Comparison of ENCODE assay signal across 28 cellular contexts in the genomic region with DNA sequence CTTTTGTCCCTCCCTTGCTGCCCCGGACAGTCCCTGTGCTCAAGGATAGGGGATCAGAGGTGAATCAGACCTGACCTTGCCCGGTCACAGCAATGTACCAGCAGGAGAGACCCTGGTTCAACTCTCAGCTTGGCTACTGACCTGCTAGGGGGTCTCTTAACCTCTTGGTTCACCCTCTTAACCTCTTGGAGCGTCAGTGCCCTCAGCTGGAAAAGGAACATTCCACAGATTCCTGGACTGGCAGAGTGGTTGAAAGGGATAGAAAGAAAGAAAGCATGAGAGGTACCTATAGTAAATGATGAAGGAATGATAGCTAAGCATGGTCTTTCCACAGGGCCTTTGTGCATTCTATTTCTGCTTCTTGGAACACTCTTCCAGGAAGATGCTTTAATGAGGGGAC. TPM values are rescaled to one million over a fixed set of nuclear protein-coding genes. Genes with fewer than 3 reads are reported as not detected.
"Had no signal": no experiment of that assay in that cellular context is flagged by ENCODE, and none has a peak within 500 bp of the region (broad histone marks: within the 10 kb centered on the region; RNA-seq: fewer than 3 reads in every experiment).

No MANE protein-coding gene starts in this region.

- FAIRE-seq: keratinocyte, pancreas, small intestine had no signal

- H3K27me3 ChIP-seq: pancreas, sigmoid colon, uterus had no signal

- H3K27ac ChIP-seq: left lung, lower lobe of right lung, neutrophil, pancreas, prostate gland, sigmoid colon, spleen, suprapubic skin, thoracic aorta, tibial artery, uterus had no signal

- H3K9me3 ChIP-seq: left lung, lower lobe of right lung, neutrophil, pancreas, prostate gland, sigmoid colon, spleen, suprapubic skin, thoracic aorta, tibial artery, uterus had no signal

- H3K4me3 Mint-ChIP-seq: mesothelial cell of epicardium; naive B cell; natural killer cell; stimulated activated effector memory CD8-positive, alpha-beta T cell treated with anti-CD3 and anti-CD28 coated beads, Interleukin-12 subunit alpha, Interleukin-12 subunit beta, amount 100 ng/mL, for 72 hours; stimulated activated naive CD8-positive, alpha-beta T cell treated with anti-CD3 and anti-CD28 coated beads, Interleukin-15, Interleukin-2, amounts not matched to agents 100 ng/mL and 50 ng/mL, for 24 hours; type B pancreatic cell had no signal

- ATAC-seq: left cardiac atrium; left lung; lower lobe of right lung; natural killer cell; pancreas; right cardiac atrium; stimulated activated effector memory CD8-positive, alpha-beta T cell treated with anti-CD3 and anti-CD28 coated beads, Interleukin-12 subunit alpha, Interleukin-12 subunit beta, amount 100 ng/mL, for 72 hours had no signal

- H3K36me3 Mint-ChIP-seq: mesothelial cell of epicardium; naive B cell; natural killer cell; stimulated activated effector memory CD8-positive, alpha-beta T cell treated with anti-CD3 and anti-CD28 coated beads, Interleukin-12 subunit alpha, Interleukin-12 subunit beta, amount 100 ng/mL, for 72 hours; type B pancreatic cell had no signal

- H3K4me1 ChIP-seq: pancreas, prostate gland, uterus had no signal

- H3K4me3 ChIP-seq: left lung, lower lobe of right lung, pancreas, prostate gland, sigmoid colon, spleen, suprapubic skin, thoracic aorta, tibial artery, uterus had no signal

- H3K27ac Mint-ChIP-seq: mesothelial cell of epicardium; naive B cell; natural killer cell; stimulated activated effector memory CD8-positive, alpha-beta T cell treated with anti-CD3 and anti-CD28 coated beads, Interleukin-12 subunit alpha, Interleukin-12 subunit beta, amount 100 ng/mL, for 72 hours; stimulated activated naive CD8-positive, alpha-beta T cell treated with anti-CD3 and anti-CD28 coated beads, Interleukin-15, Interleukin-2, amounts not matched to agents 100 ng/mL and 50 ng/mL, for 24 hours; type B pancreatic cell had no signal

- DNase-seq: hippocampal formation; kidney glomerular epithelial cell; left cardiac atrium; left lung; lower lobe of right lung; mesendoderm; naive B cell; natural killer cell; pancreas; posterior cingulate gyrus; retina; sigmoid colon; small intestine; spleen; stimulated activated CD4-positive, alpha-beta T cell treated with anti-CD3 and anti-CD28 coated beads, Interleukin-4, amount 100 ng/mL, for 24 hours; stimulated activated naive CD4-positive, alpha-beta T cell; tibial artery; uterus had no signal

- H3K36me3 ChIP-seq: left lung, lower lobe of right lung, neutrophil, pancreas, prostate gland, sigmoid colon, spleen, suprapubic skin, thoracic aorta, tibial artery, uterus had no signal

- H3K9me3 Mint-ChIP-seq: mesothelial cell of epicardium; naive B cell; natural killer cell; stimulated activated effector memory CD8-positive, alpha-beta T cell treated with anti-CD3 and anti-CD28 coated beads, Interleukin-12 subunit alpha, Interleukin-12 subunit beta, amount 100 ng/mL, for 72 hours; stimulated activated naive CD8-positive, alpha-beta T cell treated with anti-CD3 and anti-CD28 coated beads, Interleukin-15, Interleukin-2, amounts not matched to agents 100 ng/mL and 50 ng/mL, for 24 hours; type B pancreatic cell had no signal

RNA-seq across cellular contexts. Expression of gene SNAI1, which starts 25.2 kb away (rescaled TPM):
- polyA plus RNA-seq: keratinocyte had no signal
